22 cellular contexts compared by ENCODE assay signal in genomic region chr3:119085070-119085439, GRCh38. TPM values are rescaled to one million over a fixed set of nuclear protein-coding genes. Genes with fewer than 3 reads are reported as not detected.
A peak's percentile ranks its signal among the peaks of the same experiment; 100 is the strongest.
DNase-seq lines count a peak whose midpoint lies in the region; ATAC-seq, FAIRE-seq and TF ChIP-seq lines count a peak whose summit lies in the region.
"Had no signal": no experiment of that assay in that cellular context is flagged by ENCODE, and none has a peak within 500 bp of the region (broad histone marks: within the 10 kb centered on the region; RNA-seq: fewer than 3 reads in every experiment).

No MANE protein-coding gene starts in this region.

- CTCF ChIA-PET in OCI-LY7 (lab: Charles Lee; ENCODE audit: unreplicated experiment) = no interaction called here
- CTCF ChIA-PET in A673 (lab: Charles Lee) = no interaction called here

- no peaks in the 10 kb centered on the region for H3K4me1 ChIP-seq in OCI-LY7 (ENCODE audit: insufficient read depth, low read length, poor library complexity, severe bottlenecking)
- H3K4me1 ChIP-seq in A673 (ENCODE audit: insufficient read depth, low read length, poor library complexity, severe bottlenecking) = no peaks in the 10 kb centered on the region
- H3K4me1 ChIP-seq: BLaER1 treated with 17β-estradiol and CSF1 and Interleukin-3, amounts not matched to agents 10 nM and 100 nM; Peyer's patch had no signal

- no peaks in the 10 kb centered on the region for H3K36me3 ChIP-seq in H7 (replicated peaks; ENCODE audit: control insufficient read depth, insufficient read depth, low read length)
- no peaks in the 10 kb centered on the region for H3K36me3 ChIP-seq in OCI-LY7 (ENCODE audit: insufficient read depth, low read length)
- H3K36me3 ChIP-seq in A673 (ENCODE audit: insufficient read depth, low read length, poor library complexity, severe bottlenecking) = no peaks in the 10 kb centered on the region
- H3K36me3 ChIP-seq: BLaER1 treated with 17β-estradiol and CSF1 and Interleukin-3, amounts not matched to agents 10 nM and 100 nM; Peyer's patch had no signal

- no peak for ATAC-seq in HG03432 (IDR thresholded peaks at IDR 0.05; ENCODE audit: unreplicated experiment)
- ATAC-seq: SK-N-SH treated with all-trans-retinoic acid at 6 μM for 48 hours had no signal

- H3K4me2 ChIP-seq in OCI-LY7 (ENCODE audit: low read length) = no peak overlapping the region
- H3K4me2 ChIP-seq: BLaER1 treated with 17β-estradiol and CSF1 and Interleukin-3, amounts not matched to agents 10 nM and 100 nM; KMS-11 had no signal

- TF ChIP-seq CTCF in OCI-LY7 (conservative IDR thresholded peaks at IDR 0.05; ENCODE audit: low read length) = 0 out of 2 replicates have a peak, but pooled peaks have one; percentile 11
- no peak for TF ChIP-seq CTCF in A673 (conservative IDR thresholded peaks at IDR 0.05; ENCODE audit: low read depth, low read length)

- H3K9me3 ChIP-seq in OCI-LY7 (ENCODE audit: low read length) (no peaks in the 10 kb centered on the region), A673 (ENCODE audit: low read depth, low read length, poor library complexity, severe bottlenecking) (no peaks in the 10 kb centered on the region)
- H3K9me3 ChIP-seq: BLaER1 treated with 17β-estradiol and CSF1 and Interleukin-3, amounts not matched to agents 10 nM and 100 nM; Peyer's patch had no signal

- H3K4me3 ChIP-seq in H7 (ENCODE audit: insufficient read depth, low read depth, low read length) (no peak overlapping the region), OCI-LY7 (ENCODE audit: low read depth, low read length, poor library complexity, severe bottlenecking) (no peak overlapping the region), A673 (ENCODE audit: low read depth, low read length, poor library complexity, severe bottlenecking) (no peak overlapping the region)
- H3K4me3 ChIP-seq: BLaER1 treated with 17β-estradiol and CSF1 and Interleukin-3, amounts not matched to agents 10 nM and 100 nM; Peyer's patch had no signal

- H3K79me2 ChIP-seq in OCI-LY7 (ENCODE audit: insufficient read depth, low read depth, low read length) = no peaks in the 10 kb centered on the region

- no peaks in the 10 kb centered on the region for H4K20me1 ChIP-seq in OCI-LY7 (ENCODE audit: insufficient read depth, low read length)
- H4K20me1 ChIP-seq: BLaER1 treated with 17β-estradiol and CSF1 and Interleukin-3, amounts not matched to agents 10 nM and 100 nM had no signal

- H3K27me3 ChIP-seq in H7 (ENCODE audit: control insufficient read depth, insufficient read depth, low read length) = no peaks in the 10 kb centered on the region
- H3K27me3 ChIP-seq in A673 (replicated peaks; ENCODE audit: insufficient read depth, low read depth, low read length, poor library complexity) = no peaks in the 10 kb centered on the region
- H3K27me3 ChIP-seq: BLaER1 treated with 17β-estradiol and CSF1 and Interleukin-3, amounts not matched to agents 10 nM and 100 nM; Peyer's patch had no signal

- no peak for FAIRE-seq in GM19239 (lab: Jason Lieb, UNC)
- FAIRE-seq: GM12891, H54 had no signal

- no peak overlapping the region for H2AFZ ChIP-seq in OCI-LY7 (ENCODE audit: low read length)

- H3K27ac ChIP-seq in OCI-LY7 (ENCODE audit: low read depth, low read length, poor library complexity, severe bottlenecking) = no peak overlapping the region
- no peak overlapping the region for H3K27ac ChIP-seq in A673 (ENCODE audit: low read depth, low read length, poor library complexity, severe bottlenecking)
- H3K27ac ChIP-seq: BLaER1 treated with 17β-estradiol and CSF1 and Interleukin-3, amounts not matched to agents 10 nM and 100 nM; KMS-11; Peyer's patch had no signal

- BruUV-seq in OCI-LY7 (replicated peaks; lab: Mats Ljungman, UMichigan) = no TSS peak
- BruUV-seq in A673 (replicated peaks; lab: Mats Ljungman, UMichigan) = no TSS peak

- DNase-seq in H7 = peak; percentile 14
- DNase-seq in OCI-LY7 (ENCODE audit: low spot score) = no peak
- DNase-seq in iPS DF 19.7 (ENCODE audit: low read depth, low spot score) = peak; percentile 5
- no peak for DNase-seq in GM19239 (ENCODE audit: insufficient read length, low spot score)
- no peak for DNase-seq in ureter (ENCODE audit: low spot score)
- no peak for DNase-seq in A673 (ENCODE audit: low spot score)
- DNase-seq: CD4-positive, alpha-beta memory T cell; DND-41; NCI-H1105; NCI-H1694; NCI-H2081; NCI-H2171; NCI-H446; NCI-H526; Peyer's patch had no signal

- POLR2A ChIA-PET in OCI-LY7 (lab: Charles Lee) = no interaction called here
- POLR2A ChIA-PET in A673 (lab: Charles Lee; ENCODE audit: low non-redundant PET) = no interaction called here

- H3K9me2 ChIP-seq in OCI-LY7 (ENCODE audit: insufficient read depth, low read length) = no peaks in the 10 kb centered on the region

- intact Hi-C loops in OCI-LY7 (cut with micrococcal nuclease; ENCODE audit: unreplicated experiment) (no loop called here), A673 (cut with micrococcal nuclease; ENCODE audit: unreplicated experiment) (no loop called here)

RNA-seq across cellular contexts. Expression of gene IGSF11, which starts 50.4 kb away (rescaled TPM):
- 0.66 and 0.89 TPM in 2 replicates for total RNA-seq in H7 (2014; rRNA removed; shearing (Covaris generic))
- not detected in 2 replicates for total RNA-seq in OCI-LY7 (2014; rRNA removed; shearing (Covaris generic))
- total RNA-seq in OCI-LY7 (2022) (not detected in 2 replicates), ureter (2.0 TPM), A673 (2021) (not detected in 2 replicates)
- total RNA-seq: HT1080 had no signal

Comparison
In these comparisons a context has a peak if more than half of its experiments do, and no peak if none do; other contexts are left out.
1. DNase-seq: peak in H7 (single experiment) and iPS DF 19.7 (single experiment); none in OCI-LY7 (single experiment), GM19239 (single experiment), ureter (single experiment) and A673 (single experiment).